In genomic region chr12:44159211-44159610, GRCh38 we compare ENCODE assay signal across 1 cellular context.
TF ChIP-seq lines count a peak whose summit lies in the region.

No MANE protein-coding gene starts in this region.

TF ChIP-seq in HepG2, 621 proteins besides CTCF, POLR2A, EP300 and RAD21 (continued from another document and continues in another):
- TF ChIP-seq PCBP1 (IDR thresholded peaks at IDR 0.05; ENCODE audit: borderline replicate concordance, low read depth, low read length) (no peak), KLF12 (CRISPR knock-in tag; IDR thresholded peaks at IDR 0.05; ENCODE audit: borderline replicate concordance) (no peak), MIER3 (CRISPR knock-in tag; IDR thresholded peaks at IDR 0.05; ENCODE audit: borderline replicate concordance) (no peak), ZNF605 (CRISPR knock-in tag; IDR thresholded peaks at IDR 0.05) (no peak), HDAC2 (CRISPR knock-in tag; IDR thresholded peaks at IDR 0.05) (no peak), TBP (CRISPR knock-in tag; IDR thresholded peaks at IDR 0.05) (no peak), NFIC (IDR thresholded peaks at IDR 0.05; ENCODE audit: low read length) (peak; percentile 48; the same call in 1 of the 2 replicates), FOXC1 (CRISPR knock-in tag; IDR thresholded peaks at IDR 0.05; ENCODE audit: borderline replicate concordance) (no peak), ZNF362 (CRISPR knock-in tag; IDR thresholded peaks at IDR 0.05; ENCODE audit: borderline replicate concordance) (peak; percentile 88), ZBTB1 (CRISPR knock-in tag; IDR thresholded peaks at IDR 0.05; ENCODE audit: borderline replicate concordance) (no peak), ZSCAN22 (CRISPR knock-in tag; IDR thresholded peaks at IDR 0.05) (no peak), ZBTB8A (CRISPR knock-in tag; IDR thresholded peaks at IDR 0.05; ENCODE audit: borderline replicate concordance, low read depth) (no peak), STAT6 (CRISPR knock-in tag; IDR thresholded peaks at IDR 0.05; ENCODE audit: borderline replicate concordance) (no peak), SOX13 (IDR thresholded peaks at IDR 0.05) (no peak), SOX13 (CRISPR knock-in tag; conservative IDR thresholded peaks at IDR 0.05 in 1 of 2, IDR thresholded peaks at IDR 0.05 in 1 of 2) (peak in 1 of 2 experiments; percentile 33; a peak in 1 of 4 replicates), CC2D1A (CRISPR knock-in tag; IDR thresholded peaks at IDR 0.05) (no peak), HNF4A (CRISPR knock-in tag; IDR thresholded peaks at IDR 0.05) (0 out of 2 replicates have a peak, but pooled peaks have one; percentile 17), ZNF331 (CRISPR knock-in tag; IDR thresholded peaks at IDR 0.05) (peak; percentile 65; the same call in 1 of the 2 replicates), ZNF737 (CRISPR knock-in tag; IDR thresholded peaks at IDR 0.05; ENCODE audit: borderline replicate concordance) (no peak), CREBL2 (CRISPR knock-in tag; IDR thresholded peaks at IDR 0.05; ENCODE audit: borderline replicate concordance) (no peak), ZNF274 (CRISPR knock-in tag; IDR thresholded peaks at IDR 0.05) (no peak), ZNF207 (IDR thresholded peaks at IDR 0.05; ENCODE audit: borderline replicate concordance) (no peak), ZNF749 (CRISPR knock-in tag; IDR thresholded peaks at IDR 0.05; ENCODE audit: borderline replicate concordance) (no peak), ZFP82 (CRISPR knock-in tag; IDR thresholded peaks at IDR 0.05; ENCODE audit: borderline replicate concordance) (no peak), FOXJ3 (CRISPR knock-in tag; IDR thresholded peaks at IDR 0.05; ENCODE audit: borderline replicate concordance) (0 out of 2 replicates have a peak, but pooled peaks have one; percentile 18), ARNTL (CRISPR knock-in tag; IDR thresholded peaks at IDR 0.05) (no peak), POLR2G (IDR thresholded peaks at IDR 0.05; ENCODE audit: low read depth, low read length) (no peak), ZNF414 (CRISPR knock-in tag; IDR thresholded peaks at IDR 0.05) (no peak), GATAD2A (CRISPR knock-in tag; IDR thresholded peaks at IDR 0.05) (peak; percentile 47), ZNF10 (CRISPR knock-in tag; IDR thresholded peaks at IDR 0.05; ENCODE audit: borderline replicate concordance, low read depth) (no peak), FOXA3 (CRISPR knock-in tag; IDR thresholded peaks at IDR 0.05) (peak; percentile 59), ZKSCAN8 (CRISPR knock-in tag; IDR thresholded peaks at IDR 0.05; ENCODE audit: borderline replicate concordance) (no peak), HIVEP1 (CRISPR knock-in tag; IDR thresholded peaks at IDR 0.05) (no peak)
- TF ChIP-seq, protein P1, sequence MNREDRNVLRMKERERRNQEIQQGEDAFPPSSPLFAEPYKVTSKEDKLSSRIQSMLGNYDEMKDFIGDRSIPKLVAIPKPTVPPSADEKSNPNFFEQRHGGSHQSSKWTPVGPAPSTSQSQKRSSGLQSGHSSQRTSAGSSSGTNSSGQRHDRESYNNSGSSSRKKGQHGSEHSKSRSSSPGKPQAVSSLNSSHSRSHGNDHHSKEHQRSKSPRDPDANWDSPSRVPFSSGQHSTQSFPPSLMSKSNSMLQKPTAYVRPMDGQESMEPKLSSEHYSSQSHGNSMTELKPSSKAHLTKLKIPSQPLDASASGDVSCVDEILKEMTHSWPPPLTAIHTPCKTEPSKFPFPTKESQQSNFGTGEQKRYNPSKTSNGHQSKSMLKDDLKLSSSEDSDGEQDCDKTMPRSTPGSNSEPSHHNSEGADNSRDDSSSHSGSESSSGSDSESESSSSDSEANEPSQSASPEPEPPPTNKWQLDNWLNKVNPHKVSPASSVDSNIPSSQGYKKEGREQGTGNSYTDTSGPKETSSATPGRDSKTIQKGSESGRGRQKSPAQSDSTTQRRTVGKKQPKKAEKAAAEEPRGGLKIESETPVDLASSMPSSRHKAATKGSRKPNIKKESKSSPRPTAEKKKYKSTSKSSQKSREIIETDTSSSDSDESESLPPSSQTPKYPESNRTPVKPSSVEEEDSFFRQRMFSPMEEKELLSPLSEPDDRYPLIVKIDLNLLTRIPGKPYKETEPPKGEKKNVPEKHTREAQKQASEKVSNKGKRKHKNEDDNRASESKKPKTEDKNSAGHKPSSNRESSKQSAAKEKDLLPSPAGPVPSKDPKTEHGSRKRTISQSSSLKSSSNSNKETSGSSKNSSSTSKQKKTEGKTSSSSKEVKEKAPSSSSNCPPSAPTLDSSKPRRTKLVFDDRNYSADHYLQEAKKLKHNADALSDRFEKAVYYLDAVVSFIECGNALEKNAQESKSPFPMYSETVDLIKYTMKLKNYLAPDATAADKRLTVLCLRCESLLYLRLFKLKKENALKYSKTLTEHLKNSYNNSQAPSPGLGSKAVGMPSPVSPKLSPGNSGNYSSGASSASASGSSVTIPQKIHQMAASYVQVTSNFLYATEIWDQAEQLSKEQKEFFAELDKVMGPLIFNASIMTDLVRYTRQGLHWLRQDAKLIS (CRISPR knock-in tag; IDR thresholded peaks at IDR 0.05): no peak
- TF ChIP-seq, protein P2, sequence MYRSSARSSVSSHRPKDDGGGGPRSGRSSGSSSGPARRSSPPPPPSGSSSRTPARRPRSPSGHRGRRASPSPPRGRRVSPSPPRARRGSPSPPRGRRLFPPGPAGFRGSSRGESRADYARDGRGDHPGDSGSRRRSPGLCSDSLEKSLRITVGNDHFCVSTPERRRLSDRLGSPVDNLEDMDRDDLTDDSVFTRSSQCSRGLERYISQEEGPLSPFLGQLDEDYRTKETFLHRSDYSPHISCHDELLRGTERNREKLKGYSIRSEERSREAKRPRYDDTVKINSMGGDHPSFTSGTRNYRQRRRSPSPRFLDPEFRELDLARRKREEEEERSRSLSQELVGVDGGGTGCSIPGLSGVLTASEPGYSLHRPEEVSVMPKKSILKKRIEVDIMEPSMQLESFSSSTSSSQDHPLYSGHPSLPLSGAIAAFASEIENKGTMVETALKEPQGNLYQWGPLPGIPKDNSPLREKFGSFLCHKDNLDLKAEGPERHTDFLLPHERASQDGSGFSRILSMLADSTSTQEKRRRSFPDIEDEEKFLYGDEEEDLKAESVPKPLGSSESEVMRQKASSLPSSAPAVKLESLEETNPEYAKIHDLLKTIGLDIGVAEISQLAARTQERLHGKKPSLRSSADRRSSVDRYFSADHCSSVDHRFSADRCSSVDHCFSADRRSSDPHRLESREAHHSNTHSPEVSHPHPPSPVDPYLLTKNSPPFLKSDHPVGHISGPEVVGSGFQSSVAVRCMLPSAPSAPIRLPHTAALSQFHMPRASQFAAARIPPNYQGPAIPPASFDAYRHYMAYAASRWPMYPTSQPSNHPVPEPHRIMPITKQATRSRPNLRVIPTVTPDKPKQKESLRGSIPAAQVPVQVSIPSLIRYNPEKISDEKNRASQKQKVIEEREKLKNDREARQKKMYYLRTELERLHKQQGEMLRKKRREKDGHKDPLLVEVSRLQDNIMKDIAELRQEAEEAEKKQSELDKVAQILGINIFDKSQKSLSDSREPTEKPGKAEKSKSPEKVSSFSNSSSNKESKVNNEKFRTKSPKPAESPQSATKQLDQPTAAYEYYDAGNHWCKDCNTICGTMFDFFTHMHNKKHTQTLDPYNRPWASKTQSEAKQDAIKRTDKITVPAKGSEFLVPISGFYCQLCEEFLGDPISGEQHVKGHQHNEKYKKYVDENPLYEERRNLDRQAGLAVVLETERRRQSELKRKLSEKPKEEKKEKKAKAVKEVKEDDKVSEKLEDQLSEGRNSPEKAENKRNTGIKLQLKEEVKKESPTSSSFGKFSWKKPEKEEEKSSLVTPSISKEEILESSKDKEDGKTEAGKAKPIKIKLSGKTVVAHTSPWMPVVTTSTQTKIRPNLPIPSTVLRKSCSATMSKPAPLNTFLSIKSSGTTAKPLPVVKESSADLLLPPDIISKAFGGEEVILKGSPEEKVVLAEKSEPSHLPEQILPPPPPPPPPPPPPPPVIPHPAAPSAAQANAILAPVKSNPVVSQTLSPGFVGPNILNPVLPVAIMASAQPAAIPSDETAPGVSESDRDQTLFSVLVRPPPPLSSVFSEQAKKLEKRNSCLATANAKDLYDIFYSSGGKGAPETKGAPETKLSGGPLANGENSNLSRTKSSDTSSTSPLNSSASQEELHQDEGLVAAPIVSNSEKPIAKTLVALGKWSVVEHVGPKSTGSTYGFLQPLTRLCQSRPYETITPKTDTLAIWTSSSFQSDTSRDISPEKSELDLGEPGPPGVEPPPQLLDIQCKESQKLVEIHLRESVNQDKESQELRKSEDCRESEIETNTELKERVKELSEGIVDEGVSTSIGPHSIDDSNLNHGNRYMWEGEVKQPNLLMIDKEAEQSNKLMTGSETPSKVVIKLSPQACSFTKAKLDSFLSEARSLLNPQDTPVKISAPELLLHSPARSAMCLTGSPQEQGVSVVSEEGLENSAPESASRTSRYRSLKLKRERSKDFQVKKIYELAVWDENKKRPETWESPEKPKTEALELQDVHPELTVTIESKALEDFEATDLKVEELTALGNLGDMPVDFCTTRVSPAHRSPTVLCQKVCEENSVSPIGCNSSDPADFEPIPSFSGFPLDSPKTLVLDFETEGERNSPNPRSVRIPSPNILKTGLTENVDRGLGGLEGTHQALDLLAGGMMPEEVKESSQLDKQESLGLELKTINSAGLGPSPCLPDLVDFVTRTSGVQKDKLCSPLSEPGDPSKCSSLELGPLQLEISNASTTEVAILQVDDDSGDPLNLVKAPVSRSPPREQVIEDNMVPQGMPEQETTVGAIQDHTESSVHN (CRISPR knock-in tag; IDR thresholded peaks at IDR 0.05): no peak
- TF ChIP-seq, protein P3, sequence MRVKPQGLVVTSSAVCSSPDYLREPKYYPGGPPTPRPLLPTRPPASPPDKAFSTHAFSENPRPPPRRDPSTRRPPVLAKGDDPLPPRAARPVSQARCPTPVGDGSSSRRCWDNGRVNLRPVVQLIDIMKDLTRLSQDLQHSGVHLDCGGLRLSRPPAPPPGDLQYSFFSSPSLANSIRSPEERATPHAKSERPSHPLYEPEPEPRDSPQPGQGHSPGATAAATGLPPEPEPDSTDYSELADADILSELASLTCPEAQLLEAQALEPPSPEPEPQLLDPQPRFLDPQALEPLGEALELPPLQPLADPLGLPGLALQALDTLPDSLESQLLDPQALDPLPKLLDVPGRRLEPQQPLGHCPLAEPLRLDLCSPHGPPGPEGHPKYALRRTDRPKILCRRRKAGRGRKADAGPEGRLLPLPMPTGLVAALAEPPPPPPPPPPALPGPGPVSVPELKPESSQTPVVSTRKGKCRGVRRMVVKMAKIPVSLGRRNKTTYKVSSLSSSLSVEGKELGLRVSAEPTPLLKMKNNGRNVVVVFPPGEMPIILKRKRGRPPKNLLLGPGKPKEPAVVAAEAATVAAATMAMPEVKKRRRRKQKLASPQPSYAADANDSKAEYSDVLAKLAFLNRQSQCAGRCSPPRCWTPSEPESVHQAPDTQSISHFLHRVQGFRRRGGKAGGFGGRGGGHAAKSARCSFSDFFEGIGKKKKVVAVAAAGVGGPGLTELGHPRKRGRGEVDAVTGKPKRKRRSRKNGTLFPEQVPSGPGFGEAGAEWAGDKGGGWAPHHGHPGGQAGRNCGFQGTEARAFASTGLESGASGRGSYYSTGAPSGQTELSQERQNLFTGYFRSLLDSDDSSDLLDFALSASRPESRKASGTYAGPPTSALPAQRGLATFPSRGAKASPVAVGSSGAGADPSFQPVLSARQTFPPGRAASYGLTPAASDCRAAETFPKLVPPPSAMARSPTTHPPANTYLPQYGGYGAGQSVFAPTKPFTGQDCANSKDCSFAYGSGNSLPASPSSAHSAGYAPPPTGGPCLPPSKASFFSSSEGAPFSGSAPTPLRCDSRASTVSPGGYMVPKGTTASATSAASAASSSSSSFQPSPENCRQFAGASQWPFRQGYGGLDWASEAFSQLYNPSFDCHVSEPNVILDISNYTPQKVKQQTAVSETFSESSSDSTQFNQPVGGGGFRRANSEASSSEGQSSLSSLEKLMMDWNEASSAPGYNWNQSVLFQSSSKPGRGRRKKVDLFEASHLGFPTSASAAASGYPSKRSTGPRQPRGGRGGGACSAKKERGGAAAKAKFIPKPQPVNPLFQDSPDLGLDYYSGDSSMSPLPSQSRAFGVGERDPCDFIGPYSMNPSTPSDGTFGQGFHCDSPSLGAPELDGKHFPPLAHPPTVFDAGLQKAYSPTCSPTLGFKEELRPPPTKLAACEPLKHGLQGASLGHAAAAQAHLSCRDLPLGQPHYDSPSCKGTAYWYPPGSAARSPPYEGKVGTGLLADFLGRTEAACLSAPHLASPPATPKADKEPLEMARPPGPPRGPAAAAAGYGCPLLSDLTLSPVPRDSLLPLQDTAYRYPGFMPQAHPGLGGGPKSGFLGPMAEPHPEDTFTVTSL (CRISPR knock-in tag; IDR thresholded peaks at IDR 0.05; ENCODE audit: borderline replicate concordance): peak; percentile 78; the same call in 1 of the 2 replicates
- TF ChIP-seq, protein P4, sequence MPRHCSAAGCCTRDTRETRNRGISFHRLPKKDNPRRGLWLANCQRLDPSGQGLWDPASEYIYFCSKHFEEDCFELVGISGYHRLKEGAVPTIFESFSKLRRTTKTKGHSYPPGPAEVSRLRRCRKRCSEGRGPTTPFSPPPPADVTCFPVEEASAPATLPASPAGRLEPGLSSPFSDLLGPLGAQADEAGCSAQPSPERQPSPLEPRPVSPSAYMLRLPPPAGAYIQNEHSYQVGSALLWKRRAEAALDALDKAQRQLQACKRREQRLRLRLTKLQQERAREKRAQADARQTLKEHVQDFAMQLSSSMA (CRISPR knock-in tag; IDR thresholded peaks at IDR 0.05): no peak
